Comparison of ENCODE assay signal across 18 cellular contexts in genomic region chr13:32168136-32168535, GRCh38.
DNase-seq lines count a peak whose midpoint lies in the region; ATAC-seq and TF ChIP-seq lines count a peak whose summit lies in the region.
"Had no signal": no experiment of that assay in that cellular context is flagged by ENCODE, and none has a peak within 500 bp of the region (broad histone marks: within the 10 kb centered on the region; RNA-seq: fewer than 3 reads in every experiment).

No MANE protein-coding gene starts in this region.

- no peaks in the 10 kb centered on the region for H3K27me3 ChIP-seq in heart right ventricle
- no peaks in the 10 kb centered on the region for H3K27me3 ChIP-seq in HUES48 (ENCODE audit: control insufficient read depth, insufficient read depth, low read length)
- H3K27me3 ChIP-seq: BLaER1 treated with 17β-estradiol and CSF1 and Interleukin-3, amounts not matched to agents 10 nM and 100 nM had no signal

- peak overlapping the region; percentile 73 to 84 (median 73) for H3K27ac Mint-ChIP-seq in nephron
- H3K27ac Mint-ChIP-seq in WTC11, result no peak overlapping the region
- H3K27ac Mint-ChIP-seq: B cell; CD8-positive, alpha-beta T cell; IgD-negative memory B cell had no signal

- intact Hi-C loops in heart right ventricle (cut with DNase I), result loop anchor here in 3 of 10 donors (5.0 to 10.0 kb wide), 3 partner anchors 34 to 146 kb away; no protein-coding TSS in a partner anchor
- intact Hi-C loops in Right ventricle myocardium superior (cut with DNase I), result no loop called here

- H3K27me3 Mint-ChIP-seq in nephron (ENCODE audit: low read depth) (no peaks in the 10 kb centered on the region), WTC11 (ENCODE audit: low read depth) (no peaks in the 10 kb centered on the region)
- H3K27me3 Mint-ChIP-seq: B cell, IgD-negative memory B cell had no signal

- no peak for DNase-seq in heart right ventricle
- no peak for DNase-seq in Right ventricle myocardium superior
- DNase-seq in coronary artery (ENCODE audit: low spot score), result no peak
- no peak for DNase-seq in activated gamma-delta T cell treated with Interleukin-2 at 50 U/mL for 16 hours
- no peak for DNase-seq in WTC11 (ENCODE audit: low spot score)
- DNase-seq: CD8-positive, alpha-beta T cell; DMS 273 treated with DMSO at 0.1 percent for 48 hours; DMS53; DND-41; EL; H9 had no signal

- H3K4me1 Mint-ChIP-seq in nephron (peaks cover 66% of the 10 kb centered on the region), WTC11 (no peaks in the 10 kb centered on the region)
- H3K4me1 Mint-ChIP-seq: B cell had no signal

- H3K4me1 ChIP-seq in heart right ventricle (peaks cover 7 to 70% (median 26%) of the 10 kb centered on the region in 9 donors), HUES48 (ENCODE audit: control insufficient read depth, insufficient read depth, low read length) (no peaks in the 10 kb centered on the region)

- peaks cover 0 to 27% (median 5%) of the 10 kb centered on the region in 9 donors for H3K36me3 ChIP-seq in heart right ventricle
- no peaks in the 10 kb centered on the region for H3K36me3 ChIP-seq in HUES48 (ENCODE audit: control insufficient read depth, insufficient read depth, low read length)
- H3K36me3 ChIP-seq: BLaER1 treated with 17β-estradiol and CSF1 and Interleukin-3, amounts not matched to agents 10 nM and 100 nM had no signal

- no peak for TF ChIP-seq CTCF in heart right ventricle (IDR thresholded peaks at IDR 0.05)
- TF ChIP-seq CTCF in coronary artery (IDR thresholded peaks at IDR 0.05), result no peak
- no peak for TF ChIP-seq CTCF in nephron (IDR thresholded peaks at IDR 0.05; ENCODE audit: unreplicated experiment in 3 of 3)
- TF ChIP-seq CTCF in WTC11 (IDR thresholded peaks at IDR 0.05), result no peak

- H3K9ac ChIP-seq in HUES48 (ENCODE audit: low read depth, low read length), result no peak overlapping the region
- H3K9ac ChIP-seq: BLaER1 treated with 17β-estradiol and CSF1 and Interleukin-3, amounts not matched to agents 10 nM and 100 nM had no signal

- H3K36me3 Mint-ChIP-seq in nephron (ENCODE audit: low read depth), result no peaks in the 10 kb centered on the region
- H3K36me3 Mint-ChIP-seq in WTC11, result no peaks in the 10 kb centered on the region
- H3K36me3 Mint-ChIP-seq: CD8-positive, alpha-beta T cell had no signal

- CTCF ChIA-PET in WTC11 (lab: Charles Lee), result no interaction called here

- H3K27ac ChIP-seq in heart right ventricle (peak overlapping the region in 7 of 10 donors; percentile 0 to 77 (median 65)), HUES48 (ENCODE audit: low read depth, low read length) (peak overlapping the region; percentile 13), coronary artery (peak overlapping the region; percentile 4 to 30)
- H3K27ac ChIP-seq: BLaER1 treated with 17β-estradiol and CSF1 and Interleukin-3, amounts not matched to agents 10 nM and 100 nM had no signal

- H3K4me3 ChIP-seq in heart right ventricle, result no peak overlapping the region
- H3K4me3 ChIP-seq in HUES48 (ENCODE audit: low read depth, low read length), result no peak overlapping the region
- no peak overlapping the region for H3K4me3 ChIP-seq in coronary artery
- H3K4me3 ChIP-seq: BLaER1 treated with 17β-estradiol and CSF1 and Interleukin-3, amounts not matched to agents 10 nM and 100 nM; GM12878 had no signal

- H3K9me3 Mint-ChIP-seq in nephron, result no peaks in the 10 kb centered on the region
- H3K9me3 Mint-ChIP-seq in WTC11, result peaks cover 8% of the 10 kb centered on the region
- H3K9me3 Mint-ChIP-seq: CD8-positive, alpha-beta T cell; H9; IgD-negative memory B cell had no signal

- 45 to 63% methylated on average over 1 of the region's 1 CpG for WGBS in heart right ventricle, 2 donors

- POLR2A ChIA-PET in WTC11 (lab: Charles Lee), result no interaction called here

- H3K9me3 ChIP-seq in heart right ventricle (no peaks in the 10 kb centered on the region), HUES48 (ENCODE audit: control insufficient read depth, insufficient read depth, low read length) (no peaks in the 10 kb centered on the region)

- H3K4me3 Mint-ChIP-seq in nephron (no peak overlapping the region), WTC11 (no peak overlapping the region)
- H3K4me3 Mint-ChIP-seq: B cell; CD8-positive, alpha-beta T cell; H9; IgD-negative memory B cell had no signal

- ATAC-seq in heart right ventricle, result no peak
- ATAC-seq in Right ventricle myocardium superior (ENCODE audit: poor library complexity), result no peak
- no peak for ATAC-seq in WTC11
- ATAC-seq in HG03280 (IDR thresholded peaks at IDR 0.05; ENCODE audit: unreplicated experiment), result no peak
- ATAC-seq: CD8-positive, alpha-beta T cell; GM12878 had no signal

TF ChIP-seq in WTC11, 78 proteins besides CTCF, POLR2A, EP300 and RAD21:
- no peak for TF ChIP-seq E2F1 (CRISPR knock-in tag; IDR thresholded peaks at IDR 0.05)
- no peak for TF ChIP-seq ZBTB21 (CRISPR knock-in tag; IDR thresholded peaks at IDR 0.05; ENCODE audit: borderline replicate concordance)
- no peak for TF ChIP-seq ARID4B (CRISPR knock-in tag; IDR thresholded peaks at IDR 0.05; ENCODE audit: borderline replicate concordance)

Comparison
In these comparisons a context has a peak if more than half of its experiments do, and no peak if none do; other contexts are left out.
1. H3K27ac ChIP-seq: peak in every context shown above with its lines; median percentile 65 in heart right ventricle; 17 in coronary artery; 13 in HUES48.